In the genomic region with DNA sequence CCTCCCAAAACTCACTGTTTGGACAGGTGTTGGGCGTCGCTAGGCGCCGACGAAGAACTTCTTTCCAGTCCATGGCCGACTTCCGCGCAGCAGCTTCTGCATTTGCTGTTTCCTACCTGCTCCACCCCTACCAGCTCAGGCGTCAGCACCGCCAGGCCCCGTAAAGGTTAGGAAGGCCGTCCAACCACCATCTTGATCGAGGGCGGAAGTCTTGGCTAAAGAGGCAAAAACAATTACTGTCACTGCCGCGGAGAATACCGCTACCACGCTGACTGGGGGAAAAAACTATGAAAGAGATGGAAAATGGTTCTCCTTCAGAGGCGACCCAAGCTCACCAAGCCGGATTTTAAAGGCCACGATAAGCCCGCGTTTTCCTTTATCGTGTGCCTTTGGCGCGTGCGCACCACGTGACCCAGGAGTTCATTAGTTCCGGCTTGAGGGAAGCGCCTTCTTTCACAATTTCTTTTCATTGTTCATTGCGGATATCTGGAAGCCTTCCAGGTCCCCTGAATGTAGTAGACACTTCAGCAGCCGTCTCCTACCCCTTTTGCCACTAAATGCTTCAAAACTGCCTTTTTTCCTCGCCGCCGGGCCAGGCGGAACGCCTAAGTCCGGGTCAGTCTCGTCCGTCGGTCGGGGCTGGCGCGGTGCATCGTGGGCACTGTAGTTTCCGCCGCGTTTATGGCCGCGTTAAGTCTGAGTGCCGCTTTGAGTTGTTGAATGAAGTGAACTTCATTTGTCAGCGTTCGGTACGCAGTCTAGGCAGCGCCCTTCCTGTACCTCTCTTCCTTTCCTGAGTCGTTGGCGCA, we compare ENCODE assay signal across 1 cellular context.
TF ChIP-seq lines count a peak whose summit lies in the region.

A gene (minus strand): TSS at position 104 of the 809 bp plus-strand sequence. CDS start 31 bp downstream, at position 73.
A gene (plus strand): TSS at position 666 of the 809 bp plus-strand sequence. CDS start 694 bp downstream, outside the sequence.

TF ChIP-seq in GM12878, 131 proteins besides CTCF, POLR2A, EP300 and RAD21 (continued from another document and continues in another):
- TF ChIP-seq, protein P1, sequence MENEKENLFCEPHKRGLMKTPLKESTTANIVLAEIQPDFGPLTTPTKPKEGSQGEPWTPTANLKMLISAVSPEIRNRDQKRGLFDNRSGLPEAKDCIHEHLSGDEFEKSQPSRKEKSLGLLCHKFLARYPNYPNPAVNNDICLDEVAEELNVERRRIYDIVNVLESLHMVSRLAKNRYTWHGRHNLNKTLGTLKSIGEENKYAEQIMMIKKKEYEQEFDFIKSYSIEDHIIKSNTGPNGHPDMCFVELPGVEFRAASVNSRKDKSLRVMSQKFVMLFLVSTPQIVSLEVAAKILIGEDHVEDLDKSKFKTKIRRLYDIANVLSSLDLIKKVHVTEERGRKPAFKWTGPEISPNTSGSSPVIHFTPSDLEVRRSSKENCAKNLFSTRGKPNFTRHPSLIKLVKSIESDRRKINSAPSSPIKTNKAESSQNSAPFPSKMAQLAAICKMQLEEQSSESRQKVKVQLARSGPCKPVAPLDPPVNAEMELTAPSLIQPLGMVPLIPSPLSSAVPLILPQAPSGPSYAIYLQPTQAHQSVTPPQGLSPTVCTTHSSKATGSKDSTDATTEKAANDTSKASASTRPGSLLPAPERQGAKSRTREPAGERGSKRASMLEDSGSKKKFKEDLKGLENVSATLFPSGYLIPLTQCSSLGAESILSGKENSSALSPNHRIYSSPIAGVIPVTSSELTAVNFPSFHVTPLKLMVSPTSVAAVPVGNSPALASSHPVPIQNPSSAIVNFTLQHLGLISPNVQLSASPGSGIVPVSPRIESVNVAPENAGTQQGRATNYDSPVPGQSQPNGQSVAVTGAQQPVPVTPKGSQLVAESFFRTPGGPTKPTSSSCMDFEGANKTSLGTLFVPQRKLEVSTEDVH (IDR thresholded peaks at IDR 0.05; ENCODE audit: low read depth, partially characterized antibody), result peak; percentile 78
- TF ChIP-seq SREBF2 (IDR thresholded peaks at IDR 0.05; ENCODE audit: low read length), result no peak; the same call in 1 of the 2 replicates
- TF ChIP-seq, protein P2, sequence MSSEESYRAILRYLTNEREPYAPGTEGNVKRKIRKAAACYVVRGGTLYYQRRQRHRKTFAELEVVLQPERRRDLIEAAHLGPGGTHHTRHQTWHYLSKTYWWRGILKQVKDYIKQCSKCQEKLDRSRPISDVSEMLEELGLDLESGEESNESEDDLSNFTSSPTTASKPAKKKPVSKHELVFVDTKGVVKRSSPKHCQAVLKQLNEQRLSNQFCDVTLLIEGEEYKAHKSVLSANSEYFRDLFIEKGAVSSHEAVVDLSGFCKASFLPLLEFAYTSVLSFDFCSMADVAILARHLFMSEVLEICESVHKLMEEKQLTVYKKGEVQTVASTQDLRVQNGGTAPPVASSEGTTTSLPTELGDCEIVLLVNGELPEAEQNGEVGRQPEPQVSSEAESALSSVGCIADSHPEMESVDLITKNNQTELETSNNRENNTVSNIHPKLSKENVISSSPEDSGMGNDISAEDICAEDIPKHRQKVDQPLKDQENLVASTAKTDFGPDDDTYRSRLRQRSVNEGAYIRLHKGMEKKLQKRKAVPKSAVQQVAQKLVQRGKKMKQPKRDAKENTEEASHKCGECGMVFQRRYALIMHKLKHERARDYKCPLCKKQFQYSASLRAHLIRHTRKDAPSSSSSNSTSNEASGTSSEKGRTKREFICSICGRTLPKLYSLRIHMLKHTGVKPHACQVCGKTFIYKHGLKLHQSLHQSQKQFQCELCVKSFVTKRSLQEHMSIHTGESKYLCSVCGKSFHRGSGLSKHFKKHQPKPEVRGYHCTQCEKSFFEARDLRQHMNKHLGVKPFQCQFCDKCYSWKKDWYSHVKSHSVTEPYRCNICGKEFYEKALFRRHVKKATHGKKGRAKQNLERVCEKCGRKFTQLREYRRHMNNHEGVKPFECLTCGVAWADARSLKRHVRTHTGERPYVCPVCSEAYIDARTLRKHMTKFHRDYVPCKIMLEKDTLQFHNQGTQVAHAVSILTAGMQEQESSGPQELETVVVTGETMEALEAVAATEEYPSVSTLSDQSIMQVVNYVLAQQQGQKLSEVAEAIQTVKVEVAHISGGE (CRISPR knock-in tag; IDR thresholded peaks at IDR 0.05), result peak; percentile 88
- TF ChIP-seq CREM (IDR thresholded peaks at IDR 0.05; ENCODE audit: low read depth), result peak; percentile 84
- TF ChIP-seq RELA (IDR thresholded peaks at IDR 0.05; ENCODE audit: borderline replicate concordance, partially characterized antibody), result no peak
- TF ChIP-seq ZNF274 (IDR thresholded peaks at IDR 0.05; ENCODE audit: insufficient read depth, insufficient read length), result no peak
- peak; percentile 38; the same call in 1 of the 2 replicates for TF ChIP-seq CBX5 (IDR thresholded peaks at IDR 0.05; ENCODE audit: low read depth)
- TF ChIP-seq MEF2A (IDR thresholded peaks at IDR 0.05; ENCODE audit: insufficient read depth, low read depth, low read length), result no peak
- TF ChIP-seq, protein P3, sequence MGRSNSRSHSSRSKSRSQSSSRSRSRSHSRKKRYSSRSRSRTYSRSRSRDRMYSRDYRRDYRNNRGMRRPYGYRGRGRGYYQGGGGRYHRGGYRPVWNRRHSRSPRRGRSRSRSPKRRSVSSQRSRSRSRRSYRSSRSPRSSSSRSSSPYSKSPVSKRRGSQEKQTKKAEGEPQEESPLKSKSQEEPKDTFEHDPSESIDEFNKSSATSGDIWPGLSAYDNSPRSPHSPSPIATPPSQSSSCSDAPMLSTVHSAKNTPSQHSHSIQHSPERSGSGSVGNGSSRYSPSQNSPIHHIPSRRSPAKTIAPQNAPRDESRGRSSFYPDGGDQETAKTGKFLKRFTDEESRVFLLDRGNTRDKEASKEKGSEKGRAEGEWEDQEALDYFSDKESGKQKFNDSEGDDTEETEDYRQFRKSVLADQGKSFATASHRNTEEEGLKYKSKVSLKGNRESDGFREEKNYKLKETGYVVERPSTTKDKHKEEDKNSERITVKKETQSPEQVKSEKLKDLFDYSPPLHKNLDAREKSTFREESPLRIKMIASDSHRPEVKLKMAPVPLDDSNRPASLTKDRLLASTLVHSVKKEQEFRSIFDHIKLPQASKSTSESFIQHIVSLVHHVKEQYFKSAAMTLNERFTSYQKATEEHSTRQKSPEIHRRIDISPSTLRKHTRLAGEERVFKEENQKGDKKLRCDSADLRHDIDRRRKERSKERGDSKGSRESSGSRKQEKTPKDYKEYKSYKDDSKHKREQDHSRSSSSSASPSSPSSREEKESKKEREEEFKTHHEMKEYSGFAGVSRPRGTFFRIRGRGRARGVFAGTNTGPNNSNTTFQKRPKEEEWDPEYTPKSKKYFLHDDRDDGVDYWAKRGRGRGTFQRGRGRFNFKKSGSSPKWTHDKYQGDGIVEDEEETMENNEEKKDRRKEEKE (IDR thresholded peaks at IDR 0.05), result no peak
- TF ChIP-seq ZNF24 (IDR thresholded peaks at IDR 0.05), result no peak
- peak; percentile 51; the same call in 1 of the 2 replicates for TF ChIP-seq SPI1 (IDR thresholded peaks at IDR 0.05; ENCODE audit: borderline replicate concordance, insufficient read depth, low read depth, low read length)
- TF ChIP-seq, protein P4, sequence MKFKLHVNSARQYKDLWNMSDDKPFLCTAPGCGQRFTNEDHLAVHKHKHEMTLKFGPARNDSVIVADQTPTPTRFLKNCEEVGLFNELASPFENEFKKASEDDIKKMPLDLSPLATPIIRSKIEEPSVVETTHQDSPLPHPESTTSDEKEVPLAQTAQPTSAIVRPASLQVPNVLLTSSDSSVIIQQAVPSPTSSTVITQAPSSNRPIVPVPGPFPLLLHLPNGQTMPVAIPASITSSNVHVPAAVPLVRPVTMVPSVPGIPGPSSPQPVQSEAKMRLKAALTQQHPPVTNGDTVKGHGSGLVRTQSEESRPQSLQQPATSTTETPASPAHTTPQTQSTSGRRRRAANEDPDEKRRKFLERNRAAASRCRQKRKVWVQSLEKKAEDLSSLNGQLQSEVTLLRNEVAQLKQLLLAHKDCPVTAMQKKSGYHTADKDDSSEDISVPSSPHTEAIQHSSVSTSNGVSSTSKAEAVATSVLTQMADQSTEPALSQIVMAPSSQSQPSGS (IDR thresholded peaks at IDR 0.05; ENCODE audit: low read length), result no peak
- no peak for TF ChIP-seq IKZF2 (IDR thresholded peaks at IDR 0.05)
- TF ChIP-seq, protein P5, sequence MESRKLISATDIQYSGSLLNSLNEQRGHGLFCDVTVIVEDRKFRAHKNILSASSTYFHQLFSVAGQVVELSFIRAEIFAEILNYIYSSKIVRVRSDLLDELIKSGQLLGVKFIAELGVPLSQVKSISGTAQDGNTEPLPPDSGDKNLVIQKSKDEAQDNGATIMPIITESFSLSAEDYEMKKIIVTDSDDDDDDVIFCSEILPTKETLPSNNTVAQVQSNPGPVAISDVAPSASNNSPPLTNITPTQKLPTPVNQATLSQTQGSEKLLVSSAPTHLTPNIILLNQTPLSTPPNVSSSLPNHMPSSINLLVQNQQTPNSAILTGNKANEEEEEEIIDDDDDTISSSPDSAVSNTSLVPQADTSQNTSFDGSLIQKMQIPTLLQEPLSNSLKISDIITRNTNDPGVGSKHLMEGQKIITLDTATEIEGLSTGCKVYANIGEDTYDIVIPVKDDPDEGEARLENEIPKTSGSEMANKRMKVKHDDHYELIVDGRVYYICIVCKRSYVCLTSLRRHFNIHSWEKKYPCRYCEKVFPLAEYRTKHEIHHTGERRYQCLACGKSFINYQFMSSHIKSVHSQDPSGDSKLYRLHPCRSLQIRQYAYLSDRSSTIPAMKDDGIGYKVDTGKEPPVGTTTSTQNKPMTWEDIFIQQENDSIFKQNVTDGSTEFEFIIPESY (IDR thresholded peaks at IDR 0.05), result no peak
- no peak for TF ChIP-seq ETV6 (conservative IDR thresholded peaks at IDR 0.05 in 1 of 2, IDR thresholded peaks at IDR 0.05 in 1 of 2; ENCODE audit: borderline replicate concordance in 1 of 2, low read depth in 1 of 2)
- no peak for TF ChIP-seq CHD4 (IDR thresholded peaks at IDR 0.05)
- no peak; the same call in 1 of the 2 replicates for TF ChIP-seq HDGF (IDR thresholded peaks at IDR 0.05)
- 0 out of 2 replicates have a peak, but pooled peaks have one; percentile 4 for TF ChIP-seq RUNX3 (IDR thresholded peaks at IDR 0.05; ENCODE audit: low read length)
- TF ChIP-seq WRNIP1 (IDR thresholded peaks at IDR 0.05; ENCODE audit: borderline replicate concordance, low read depth, low read length), result peak; percentile 55; the same call in 1 of the 2 replicates
- no peak for TF ChIP-seq EZH2 (IDR thresholded peaks at IDR 0.05; ENCODE audit: borderline replicate concordance, control insufficient read depth, low read depth, low read length)
- peak; percentile 70 for TF ChIP-seq LARP7 (IDR thresholded peaks at IDR 0.05)
- TF ChIP-seq MTA2 (IDR thresholded peaks at IDR 0.05; ENCODE audit: low read depth), result 0 out of 2 replicates have a peak, but pooled peaks have one; percentile 59
- TF ChIP-seq SUPT20H (IDR thresholded peaks at IDR 0.05; ENCODE audit: borderline replicate concordance, control insufficient read depth, low read depth, low read length), result no peak
- no peak for TF ChIP-seq ESRRA (IDR thresholded peaks at IDR 0.05; ENCODE audit: low read length)
- TF ChIP-seq, protein P6, sequence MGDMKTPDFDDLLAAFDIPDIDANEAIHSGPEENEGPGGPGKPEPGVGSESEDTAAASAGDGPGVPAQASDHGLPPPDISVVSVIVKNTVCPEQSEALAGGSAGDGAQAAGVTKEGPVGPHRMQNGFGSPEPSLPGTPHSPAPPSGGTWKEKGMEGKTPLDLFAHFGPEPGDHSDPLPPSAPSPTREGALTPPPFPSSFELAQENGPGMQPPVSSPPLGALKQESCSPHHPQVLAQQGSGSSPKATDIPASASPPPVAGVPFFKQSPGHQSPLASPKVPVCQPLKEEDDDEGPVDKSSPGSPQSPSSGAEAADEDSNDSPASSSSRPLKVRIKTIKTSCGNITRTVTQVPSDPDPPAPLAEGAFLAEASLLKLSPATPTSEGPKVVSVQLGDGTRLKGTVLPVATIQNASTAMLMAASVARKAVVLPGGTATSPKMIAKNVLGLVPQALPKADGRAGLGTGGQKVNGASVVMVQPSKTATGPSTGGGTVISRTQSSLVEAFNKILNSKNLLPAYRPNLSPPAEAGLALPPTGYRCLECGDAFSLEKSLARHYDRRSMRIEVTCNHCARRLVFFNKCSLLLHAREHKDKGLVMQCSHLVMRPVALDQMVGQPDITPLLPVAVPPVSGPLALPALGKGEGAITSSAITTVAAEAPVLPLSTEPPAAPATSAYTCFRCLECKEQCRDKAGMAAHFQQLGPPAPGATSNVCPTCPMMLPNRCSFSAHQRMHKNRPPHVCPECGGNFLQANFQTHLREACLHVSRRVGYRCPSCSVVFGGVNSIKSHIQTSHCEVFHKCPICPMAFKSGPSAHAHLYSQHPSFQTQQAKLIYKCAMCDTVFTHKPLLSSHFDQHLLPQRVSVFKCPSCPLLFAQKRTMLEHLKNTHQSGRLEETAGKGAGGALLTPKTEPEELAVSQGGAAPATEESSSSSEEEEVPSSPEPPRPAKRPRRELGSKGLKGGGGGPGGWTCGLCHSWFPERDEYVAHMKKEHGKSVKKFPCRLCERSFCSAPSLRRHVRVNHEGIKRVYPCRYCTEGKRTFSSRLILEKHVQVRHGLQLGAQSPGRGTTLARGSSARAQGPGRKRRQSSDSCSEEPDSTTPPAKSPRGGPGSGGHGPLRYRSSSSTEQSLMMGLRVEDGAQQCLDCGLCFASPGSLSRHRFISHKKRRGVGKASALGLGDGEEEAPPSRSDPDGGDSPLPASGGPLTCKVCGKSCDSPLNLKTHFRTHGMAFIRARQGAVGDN (IDR thresholded peaks at IDR 0.05), result peak; percentile 70; the same call in 1 of the 2 replicates
- TF ChIP-seq, protein P7, sequence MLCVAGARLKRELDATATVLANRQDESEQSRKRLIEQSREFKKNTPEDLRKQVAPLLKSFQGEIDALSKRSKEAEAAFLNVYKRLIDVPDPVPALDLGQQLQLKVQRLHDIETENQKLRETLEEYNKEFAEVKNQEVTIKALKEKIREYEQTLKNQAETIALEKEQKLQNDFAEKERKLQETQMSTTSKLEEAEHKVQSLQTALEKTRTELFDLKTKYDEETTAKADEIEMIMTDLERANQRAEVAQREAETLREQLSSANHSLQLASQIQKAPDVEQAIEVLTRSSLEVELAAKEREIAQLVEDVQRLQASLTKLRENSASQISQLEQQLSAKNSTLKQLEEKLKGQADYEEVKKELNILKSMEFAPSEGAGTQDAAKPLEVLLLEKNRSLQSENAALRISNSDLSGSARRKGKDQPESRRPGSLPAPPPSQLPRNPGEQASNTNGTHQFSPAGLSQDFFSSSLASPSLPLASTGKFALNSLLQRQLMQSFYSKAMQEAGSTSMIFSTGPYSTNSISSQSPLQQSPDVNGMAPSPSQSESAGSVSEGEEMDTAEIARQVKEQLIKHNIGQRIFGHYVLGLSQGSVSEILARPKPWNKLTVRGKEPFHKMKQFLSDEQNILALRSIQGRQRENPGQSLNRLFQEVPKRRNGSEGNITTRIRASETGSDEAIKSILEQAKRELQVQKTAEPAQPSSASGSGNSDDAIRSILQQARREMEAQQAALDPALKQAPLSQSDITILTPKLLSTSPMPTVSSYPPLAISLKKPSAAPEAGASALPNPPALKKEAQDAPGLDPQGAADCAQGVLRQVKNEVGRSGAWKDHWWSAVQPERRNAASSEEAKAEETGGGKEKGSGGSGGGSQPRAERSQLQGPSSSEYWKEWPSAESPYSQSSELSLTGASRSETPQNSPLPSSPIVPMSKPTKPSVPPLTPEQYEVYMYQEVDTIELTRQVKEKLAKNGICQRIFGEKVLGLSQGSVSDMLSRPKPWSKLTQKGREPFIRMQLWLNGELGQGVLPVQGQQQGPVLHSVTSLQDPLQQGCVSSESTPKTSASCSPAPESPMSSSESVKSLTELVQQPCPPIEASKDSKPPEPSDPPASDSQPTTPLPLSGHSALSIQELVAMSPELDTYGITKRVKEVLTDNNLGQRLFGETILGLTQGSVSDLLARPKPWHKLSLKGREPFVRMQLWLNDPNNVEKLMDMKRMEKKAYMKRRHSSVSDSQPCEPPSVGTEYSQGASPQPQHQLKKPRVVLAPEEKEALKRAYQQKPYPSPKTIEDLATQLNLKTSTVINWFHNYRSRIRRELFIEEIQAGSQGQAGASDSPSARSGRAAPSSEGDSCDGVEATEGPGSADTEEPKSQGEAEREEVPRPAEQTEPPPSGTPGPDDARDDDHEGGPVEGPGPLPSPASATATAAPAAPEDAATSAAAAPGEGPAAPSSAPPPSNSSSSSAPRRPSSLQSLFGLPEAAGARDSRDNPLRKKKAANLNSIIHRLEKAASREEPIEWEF (IDR thresholded peaks at IDR 0.05; ENCODE audit: insufficient replicate concordance, low read depth, low read length), result no peak
- no peak for TF ChIP-seq CEBPB (IDR thresholded peaks at IDR 0.05; ENCODE audit: borderline replicate concordance in 1 of 2, low read depth in 2 of 2, low read length in 2 of 2)
